Comparison of ENCODE assay signal across 31 cellular contexts in the genomic region with DNA sequence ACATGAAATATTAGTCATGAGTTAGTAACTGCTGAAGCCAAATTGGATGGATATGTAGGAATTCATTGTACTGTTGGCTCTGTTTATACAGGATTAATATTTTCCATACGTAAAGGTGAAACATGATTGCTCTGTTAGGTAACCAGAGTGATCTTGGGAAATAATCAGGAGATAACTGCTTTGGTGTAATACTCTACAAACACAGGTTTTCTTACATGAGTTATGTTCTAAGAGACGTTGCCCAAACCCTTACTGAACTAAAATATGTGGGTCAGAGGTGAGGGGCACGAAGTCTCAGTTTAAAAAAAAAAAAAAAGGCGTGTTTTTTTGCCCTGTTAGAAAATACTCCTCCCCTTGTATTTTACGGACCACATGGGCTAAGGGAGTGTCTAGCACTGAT. TPM values are rescaled to one million over a fixed set of nuclear protein-coding genes. Genes with fewer than 3 reads are reported as not detected.
DNase-seq lines count a peak whose midpoint lies in the region; ATAC-seq and TF ChIP-seq lines count a peak whose summit lies in the region.
"Had no signal": no experiment of that assay in that cellular context is flagged by ENCODE, and none has a peak within 500 bp of the region (broad histone marks: within the 10 kb centered on the region; RNA-seq: fewer than 3 reads in every experiment).

No MANE protein-coding gene starts in this region.

- peaks cover 63% of the 10 kb centered on the region for H3K4me1 Mint-ChIP-seq in activated naive CD8-positive, alpha-beta T cell (ENCODE audit: low read depth)
- H3K4me1 Mint-ChIP-seq in activated naive CD8-positive, alpha-beta T cell treated with anti-CD3 and anti-CD28 coated beads, Interleukin-2, amount 50 U/mL, for 24 hours: peaks cover 51% of the 10 kb centered on the region
- peaks cover 1% of the 10 kb centered on the region for H3K4me1 Mint-ChIP-seq in glutamatergic neuron (ENCODE audit: low read depth, unreplicated experiment)

- no peaks in the 10 kb centered on the region for H3K9me2 ChIP-seq in Loucy (replicated peaks; ENCODE audit: low read depth, low read length)
- H3K9me2 ChIP-seq: SK-N-SH had no signal

- H3K4me3 Mint-ChIP-seq in activated naive CD8-positive, alpha-beta T cell: peak overlapping the region; percentile 55
- H3K4me3 Mint-ChIP-seq in activated naive CD8-positive, alpha-beta T cell treated with anti-CD3 and anti-CD28 coated beads, Interleukin-2, amount 50 U/mL, for 24 hours: no peak overlapping the region
- no peak overlapping the region for H3K4me3 Mint-ChIP-seq in glutamatergic neuron (ENCODE audit: unreplicated experiment)
- H3K4me3 Mint-ChIP-seq: B cell, neural progenitor cell had no signal

- no peak for DNase-seq in activated naive CD8-positive, alpha-beta T cell treated with anti-CD3 and anti-CD28 coated beads, Interleukin-2, amount 50 U/mL, for 24 hours
- no peak for DNase-seq in glutamatergic neuron
- no peak for DNase-seq in smooth muscle cell (lab: John Stamatoyannopoulos, UW; ENCODE audit: unreplicated experiment)
- no peak for DNase-seq in OCI-M2 (lab: John Stamatoyannopoulos, UW; ENCODE audit: unreplicated experiment)
- no peak for DNase-seq in left lung
- DNase-seq: ACHN; activated CD4-positive, alpha-beta T cell treated with anti-CD3 and anti-CD28 coated beads, Interleukin-2, amount 50 U/mL, for 48 hours; activated CD4-positive, CD25-positive, alpha-beta regulatory T cell; activated naive CD4-positive, alpha-beta T cell treated with Interleukin-2 at 50 U/mL for 16 hours; DMS53; gastrocnemius medialis; Karpas-422; NCI-H1436; NCI-H2081; NCI-H226; NCI-H69; PC-9; posterior cingulate gyrus; SK-N-SH; stimulated activated CD4-positive, alpha-beta T cell treated with anti-CD3 and anti-CD28 coated beads, Interleukin-12 subunit alpha, Interleukin-12 subunit beta, amount 100 ng/mL, for 4 hours; stimulated activated CD4-positive, alpha-beta T cell treated with anti-CD3 and anti-CD28 coated beads, Interleukin-4, amount 100 ng/mL, for 1 hour; transverse colon had no signal

- H3K36me3 ChIP-seq in Loucy (ENCODE audit: insufficient read depth, low read length) (peaks cover 100% of the 10 kb centered on the region), smooth muscle cell (ENCODE audit: low read depth) (peaks cover 80% of the 10 kb centered on the region), left lung (peaks cover 6 to 100% of the 10 kb centered on the region in 2 donors)

- H3K27ac Mint-ChIP-seq in activated naive CD8-positive, alpha-beta T cell: peak overlapping the region; percentile 34
- H3K27ac Mint-ChIP-seq in activated naive CD8-positive, alpha-beta T cell treated with anti-CD3 and anti-CD28 coated beads, Interleukin-2, amount 50 U/mL, for 24 hours: no peak overlapping the region
- H3K27ac Mint-ChIP-seq in glutamatergic neuron (ENCODE audit: unreplicated experiment): peak overlapping the region; percentile 12
- H3K27ac Mint-ChIP-seq: B cell, neural progenitor cell had no signal

- peak overlapping the region; percentile 89 for H3K4me2 ChIP-seq in Loucy (ENCODE audit: low read depth, low read length, poor library complexity, severe bottlenecking)
- no peak overlapping the region for H3K4me2 ChIP-seq in smooth muscle cell
- H3K4me2 ChIP-seq: neural progenitor cell, PC-9, SK-N-SH had no signal

- H2AFZ ChIP-seq in Loucy (ENCODE audit: low read length) (no peak overlapping the region), smooth muscle cell (ENCODE audit: low read depth) (no peak overlapping the region)
- H2AFZ ChIP-seq: neural progenitor cell, PC-9 had no signal

- peak overlapping the region; percentile 39 for H3K4me3 ChIP-seq in Loucy (ENCODE audit: low read length, poor library complexity, severe bottlenecking)
- no peak overlapping the region for H3K4me3 ChIP-seq in smooth muscle cell
- H3K4me3 ChIP-seq in left lung: no peak overlapping the region
- H3K4me3 ChIP-seq: breast epithelium, gastrocnemius medialis, HAP-1, neural progenitor cell, PC-9, transverse colon had no signal

- H3K27ac ChIP-seq in smooth muscle cell (ENCODE audit: low read depth) (peak overlapping the region; percentile 17), left lung (no peak overlapping the region)
- H3K27ac ChIP-seq: breast epithelium, gastrocnemius medialis, neural progenitor cell, PC-9, transverse colon had no signal

- no peaks in the 10 kb centered on the region for H3K9me3 Mint-ChIP-seq in activated naive CD8-positive, alpha-beta T cell (ENCODE audit: low read depth)
- H3K9me3 Mint-ChIP-seq in activated naive CD8-positive, alpha-beta T cell treated with anti-CD3 and anti-CD28 coated beads, Interleukin-2, amount 50 U/mL, for 24 hours: no peaks in the 10 kb centered on the region
- H3K9me3 Mint-ChIP-seq in glutamatergic neuron (ENCODE audit: unreplicated experiment): peaks cover 2% of the 10 kb centered on the region
- H3K9me3 Mint-ChIP-seq: neural progenitor cell had no signal

- peaks cover 42% of the 10 kb centered on the region for H3K4me1 ChIP-seq in Loucy (ENCODE audit: insufficient read depth, low read length, poor library complexity, severe bottlenecking)
- H3K4me1 ChIP-seq in smooth muscle cell (ENCODE audit: low read depth): peaks cover 19% of the 10 kb centered on the region
- peaks cover 18 to 54% of the 10 kb centered on the region in 2 donors for H3K4me1 ChIP-seq in left lung
- H3K4me1 ChIP-seq: neural progenitor cell had no signal

- no peaks in the 10 kb centered on the region for H3K27me3 Mint-ChIP-seq in activated naive CD8-positive, alpha-beta T cell
- no peaks in the 10 kb centered on the region for H3K27me3 Mint-ChIP-seq in activated naive CD8-positive, alpha-beta T cell treated with anti-CD3 and anti-CD28 coated beads, Interleukin-2, amount 50 U/mL, for 24 hours
- H3K27me3 Mint-ChIP-seq in glutamatergic neuron (ENCODE audit: unreplicated experiment): no peaks in the 10 kb centered on the region
- H3K27me3 Mint-ChIP-seq: B cell had no signal

- TF ChIP-seq CTCF in Loucy (conservative IDR thresholded peaks at IDR 0.05; ENCODE audit: low read length): no peak
- no peak for TF ChIP-seq CTCF in glutamatergic neuron (IDR thresholded peaks at IDR 0.05; ENCODE audit: partially characterized antibody, unreplicated experiment)
- TF ChIP-seq CTCF in smooth muscle cell (IDR thresholded peaks at IDR 0.05; ENCODE audit: borderline replicate concordance, insufficient read depth, poor library complexity, severe bottlenecking): no peak
- TF ChIP-seq CTCF in left lung (IDR thresholded peaks at IDR 0.05): no peak

- peaks cover 85% of the 10 kb centered on the region for H4K20me1 ChIP-seq in Loucy (ENCODE audit: insufficient read depth, low read length, poor library complexity, severe bottlenecking)
- peaks cover 94% of the 10 kb centered on the region for H4K20me1 ChIP-seq in smooth muscle cell (ENCODE audit: low read depth)

- ATAC-seq in activated naive CD8-positive, alpha-beta T cell treated with anti-CD3 and anti-CD28 coated beads, Interleukin-2, amount 50 U/mL, for 24 hours: no peak
- ATAC-seq in left lung: no peak
- ATAC-seq in HG03196 (IDR thresholded peaks at IDR 0.05; ENCODE audit: unreplicated experiment): no peak
- ATAC-seq: gastrocnemius medialis, Right ventricle myocardium inferior, sciatic nerve had no signal

- WGBS in smooth muscle cell (ENCODE audit: low lambda C conversion rate): 98% methylated on average over 5 of the region's 5 CpGs

- peak overlapping the region; percentile 18 for H3K9ac ChIP-seq in Loucy (ENCODE audit: low read depth, low read length, poor library complexity, severe bottlenecking)
- no peak overlapping the region for H3K9ac ChIP-seq in smooth muscle cell (ENCODE audit: low read depth)
- H3K9ac ChIP-seq: neural progenitor cell, SK-N-SH had no signal

- H3K9me3 ChIP-seq in Loucy (ENCODE audit: insufficient read depth, low read depth, low read length) (no peaks in the 10 kb centered on the region), smooth muscle cell (replicated peaks; ENCODE audit: low read depth) (no peaks in the 10 kb centered on the region), left lung (no peaks in the 10 kb centered on the region)
- H3K9me3 ChIP-seq: breast epithelium, gastrocnemius medialis, HAP-1, SK-N-SH, transverse colon had no signal

- H3K79me2 ChIP-seq in Loucy (ENCODE audit: insufficient read depth, low read length): peaks cover 79% of the 10 kb centered on the region
- H3K79me2 ChIP-seq in smooth muscle cell (ENCODE audit: low read depth): peaks cover 84% of the 10 kb centered on the region

- H3K27me3 ChIP-seq in Loucy (ENCODE audit: insufficient read depth, low read length, poor library complexity, severe bottlenecking) (no peaks in the 10 kb centered on the region), smooth muscle cell (ENCODE audit: low read depth) (no peaks in the 10 kb centered on the region), left lung (no peaks in the 10 kb centered on the region)
- H3K27me3 ChIP-seq: breast epithelium, gastrocnemius medialis, neural progenitor cell, transverse colon had no signal

- intact Hi-C loops in left lung (cut with DNase I): no loop called here

- H3F3A ChIP-seq in Loucy (ENCODE audit: low read depth): no peaks in the 10 kb centered on the region
- peaks cover 24% of the 10 kb centered on the region for H3F3A ChIP-seq in smooth muscle cell (ENCODE audit: low read depth)

- peaks cover 19% of the 10 kb centered on the region for H3K36me3 Mint-ChIP-seq in activated naive CD8-positive, alpha-beta T cell
- peaks cover 93% of the 10 kb centered on the region for H3K36me3 Mint-ChIP-seq in activated naive CD8-positive, alpha-beta T cell treated with anti-CD3 and anti-CD28 coated beads, Interleukin-2, amount 50 U/mL, for 24 hours (ENCODE audit: low read depth)
- no peaks in the 10 kb centered on the region for H3K36me3 Mint-ChIP-seq in glutamatergic neuron (ENCODE audit: unreplicated experiment)

RNA-seq across cellular contexts. Expression of a gene that starts 7.8 kb away (rescaled TPM):
- total RNA-seq in glutamatergic neuron (ENCODE audit: unreplicated experiment) (249 TPM), smooth muscle cell (151 and 161 TPM in 2 replicates), left lung (100 to 1,000 TPM; 132 to 134 TPM)
- polyA plus RNA-seq in smooth muscle cell: 141 and 152 TPM in 2 replicates

RNA-seq across cellular contexts. Expression of a gene that starts 31.4 kb away (rescaled TPM):
- total RNA-seq in glutamatergic neuron (ENCODE audit: unreplicated experiment): 41.9 TPM
- 39.0 and 39.6 TPM in 2 replicates for total RNA-seq in smooth muscle cell
- polyA plus RNA-seq in smooth muscle cell: 33.8 and 41.7 TPM in 2 replicates
- total RNA-seq in left lung: 10 to 100 TPM; 21.7 to 29.1 TPM

RNA-seq across cellular contexts. Expression of a gene that starts 43.6 kb away (rescaled TPM):
- total RNA-seq in glutamatergic neuron (ENCODE audit: unreplicated experiment): 19.6 TPM
- 17.4 and 18.8 TPM in 2 replicates for total RNA-seq in smooth muscle cell
- 13.7 and 15.1 TPM in 2 replicates for polyA plus RNA-seq in smooth muscle cell
- total RNA-seq in left lung: 10 to 100 TPM; 17.3 to 19.0 TPM
